In genomic region chr10:79159785-79160184, GRCh38 we compare ENCODE assay signal across 11 cellular contexts.
DNase-seq lines count a peak whose midpoint lies in the region; ATAC-seq, FAIRE-seq and TF ChIP-seq lines count a peak whose summit lies in the region.
"Had no signal": no experiment of that assay in that cellular context is flagged by ENCODE, and none has a peak within 500 bp of the region (broad histone marks: within the 10 kb centered on the region; RNA-seq: fewer than 3 reads in every experiment).

No MANE protein-coding gene starts in this region.

- no peaks in the 10 kb centered on the region for H3K27me3 ChIP-seq in thyroid gland

- H3K27ac ChIP-seq in thyroid gland = peak overlapping the region; percentile 95 to 99 (median 99)

- TF ChIP-seq CTCF in endothelial cell (IDR thresholded peaks at IDR 0.05; ENCODE audit: unreplicated experiment) (no peak), thyroid gland (IDR thresholded peaks at IDR 0.05) (no peak)

- ATAC-seq in GM18520 (IDR thresholded peaks at IDR 0.05; ENCODE audit: unreplicated experiment) (no peak), HG02870 (IDR thresholded peaks at IDR 0.05; ENCODE audit: unreplicated experiment) (no peak)
- ATAC-seq: naive thymus-derived CD4-positive, alpha-beta T cell had no signal

- H3K36me3 Mint-ChIP-seq in endothelial cell (ENCODE audit: low read depth, unreplicated experiment) = peaks cover 15% of the 10 kb centered on the region

- no peak for FAIRE-seq in GM12892 (lab: Jason Lieb, UNC)

- H3K4me3 Mint-ChIP-seq in endothelial cell (ENCODE audit: unreplicated experiment) = no peak overlapping the region
- H3K4me3 Mint-ChIP-seq: naive thymus-derived CD4-positive, alpha-beta T cell had no signal

- no peak overlapping the region for H3K4me3 ChIP-seq in thyroid gland (replicated peaks in 1 of 3)

- peaks cover 20% of the 10 kb centered on the region for H3K4me1 Mint-ChIP-seq in endothelial cell (ENCODE audit: unreplicated experiment)

- TF ChIP-seq POLR2A in thyroid gland (IDR thresholded peaks at IDR 0.05) (no peak), GM12892 (IDR thresholded peaks at IDR 0.05; ENCODE audit: low read depth, low read length) (no peak)

- peak overlapping the region; percentile 30 for H3K27ac Mint-ChIP-seq in endothelial cell (ENCODE audit: unreplicated experiment)
- H3K27ac Mint-ChIP-seq: naive thymus-derived CD4-positive, alpha-beta T cell had no signal

- intact Hi-C loops in thyroid gland (cut with DNase I) = no loop called here

- no peaks in the 10 kb centered on the region for H3K9me3 Mint-ChIP-seq in endothelial cell (ENCODE audit: unreplicated experiment)
- H3K9me3 Mint-ChIP-seq: naive thymus-derived CD4-positive, alpha-beta T cell had no signal

- peaks cover 4 to 6% of the 10 kb centered on the region in 2 donors for H3K36me3 ChIP-seq in thyroid gland

- peaks cover 61 to 92% of the 10 kb centered on the region in 2 donors for H3K4me1 ChIP-seq in thyroid gland

- WGBS in thyroid gland, 2 donors = 64 to 80% methylated on average over 12 to 15 of the region's 15 CpGs

- peaks cover 20% of the 10 kb centered on the region for H3K27me3 Mint-ChIP-seq in endothelial cell (ENCODE audit: unreplicated experiment)
- H3K27me3 Mint-ChIP-seq: naive thymus-derived CD4-positive, alpha-beta T cell had no signal

- H3K9me3 ChIP-seq in thyroid gland = no peaks in the 10 kb centered on the region

- DNase-seq in NCI-H2227 treated with DMSO at 0.1 percent for 48 hours (lab: John Stamatoyannopoulos, UW) (peak; percentile 9), endothelial cell (ENCODE audit: low spot score) (no peak), lung microvascular endothelial cell (ENCODE audit: low read depth in 2 of 2) (peak; percentile 61 to 80), thyroid gland (no peak), GM12892 (ENCODE audit: insufficient read length) (no peak), NOMO-1 (lab: John Stamatoyannopoulos, UW; ENCODE audit: unreplicated experiment in 2 of 2) (no peak)
- DNase-seq: effector memory CD4-positive, alpha-beta T cell; naive thymus-derived CD4-positive, alpha-beta T cell; NCI-H1417 treated with DMSO at 0.1 percent for 48 hours had no signal

Comparison
In these comparisons a context has a peak if more than half of its experiments do, and no peak if none do; other contexts are left out.
1. DNase-seq: peak in NCI-H2227 treated with DMSO at 0.1 percent for 48 hours (single experiment) and lung microvascular endothelial cell (2 of 2); none in endothelial cell (single experiment), thyroid gland (0 of 2), GM12892 (single experiment) and NOMO-1 (0 of 2).